Comparison of ENCODE assay signal across 19 cellular contexts in genomic region chr2:219759801-219760200, GRCh38.
"Had no signal": no experiment of that assay in that cellular context is flagged by ENCODE, and none has a peak within 500 bp of the region (broad histone marks: within the 10 kb centered on the region; RNA-seq: fewer than 3 reads in every experiment).

No MANE protein-coding gene starts in this region.

- H3K36me3 ChIP-seq: SJCRH30 had no signal

- H3K27ac ChIP-seq: HL-60, KMS-11, SJCRH30 had no signal

- H3K27me3 ChIP-seq: SJCRH30 had no signal

- DNase-seq: NCI-H1092, NCI-H1105 treated with DMSO at 0.1 percent for 48 hours, NCI-H1417 treated with DMSO at 0.1 percent for 48 hours, NCI-H146, NCI-H1694 treated with DMSO at 0.1 percent for 48 hours, NCI-H1930, NCI-H2081, NCI-H2107, NCI-H2227 treated with DMSO at 0.1 percent for 48 hours, NCI-H524, NCI-H526 treated with DMSO at 0.1 percent for 48 hours, NCI-H748 treated with DMSO at 0.1 percent for 48 hours, RPMI8226, SHP77 treated with DMSO at 0.1 percent for 48 hours, SJCRH30 had no signal

- H3K4me1 ChIP-seq: SJCRH30 had no signal

- H3K9me3 ChIP-seq: SJCRH30 had no signal

- ATAC-seq: K562, SK-N-SH treated with all-trans-retinoic acid at 6 μM for 48 hours had no signal

- H3K4me3 ChIP-seq: K562, SJCRH30 had no signal
